Comparison of ENCODE assay signal across 10 cellular contexts in genomic region chr2:951224-952006, GRCh38. TPM values are rescaled to one million over a fixed set of nuclear protein-coding genes. Genes with fewer than 3 reads are reported as not detected.
A peak's percentile ranks its signal among the peaks of the same experiment; 100 is the strongest.
DNase-seq lines count a peak whose midpoint lies in the region; ATAC-seq and TF ChIP-seq lines count a peak whose summit lies in the region.
"Had no signal": no experiment of that assay in that cellular context is flagged by ENCODE, and none has a peak within 500 bp of the region (broad histone marks: within the 10 kb centered on the region; RNA-seq: fewer than 3 reads in every experiment).

No MANE protein-coding gene starts in this region.

- intact Hi-C loops in spleen (cut with DNase I; ENCODE audit: low total_unique reads): no loop called here

- H3K36me3 ChIP-seq in iPS-20b (ENCODE audit: insufficient read depth, low read depth, low read length) (no peaks in the 10 kb centered on the region), spleen (no peaks in the 10 kb centered on the region)
- H3K36me3 ChIP-seq: MG63 had no signal

- no peaks in the 10 kb centered on the region for H3K9me3 Mint-ChIP-seq in activated CD8-positive, alpha-beta T cell treated with anti-CD3 and anti-CD28 coated beads, Interleukin-2, amount 10 ng/mL, durations not matched to agents 7 days and 5 days (ENCODE audit: insufficient read depth)

- no peaks in the 10 kb centered on the region for H3K9me3 ChIP-seq in iPS-20b (ENCODE audit: insufficient read depth, low read depth, low read length)
- no peaks in the 10 kb centered on the region for H3K9me3 ChIP-seq in spleen
- H3K9me3 ChIP-seq: A549, MG63 had no signal

- no peaks in the 10 kb centered on the region for H3K36me3 Mint-ChIP-seq in activated CD8-positive, alpha-beta T cell treated with anti-CD3 and anti-CD28 coated beads, Interleukin-2, amount 10 ng/mL, durations not matched to agents 7 days and 5 days (ENCODE audit: low read depth)

- whole genome bisulfite sequencing in spleen, 5 donors: 13 to 24% (median 16%) methylated on average over 24 to 34 of the region's 34 CpGs

- H3K4me3 ChIP-seq in iPS-20b (ENCODE audit: low read length) (peak overlapping the region; percentile 75), spleen (peak overlapping the region; percentile 9 to 75 (median 49))

- peaks cover 18% of the 10 kb centered on the region for H3K4me1 Mint-ChIP-seq in activated CD8-positive, alpha-beta T cell treated with anti-CD3 and anti-CD28 coated beads, Interleukin-2, amount 10 ng/mL, durations not matched to agents 7 days and 5 days (ENCODE audit: low read depth)

- H3K27me3 ChIP-seq in iPS-20b (ENCODE audit: insufficient read depth, low read length) (peaks cover 53% of the 10 kb centered on the region), spleen (replicated peaks in 1 of 7) (peaks cover 4 to 75% (median 38%) of the 10 kb centered on the region in 7 donors)

- POLR2A ChIA-PET in activated CD8-positive, alpha-beta T cell treated with anti-CD3 and anti-CD28 coated beads, Interleukin-2, amount 10 ng/mL, durations not matched to agents 7 days and 5 days (lab: Charles Lee): interaction anchor here (0.6 to 1.1 kb wide), 3 partner anchors 9 to 67 kb away, joined by 3 to 4 read pairs (median 4); no protein-coding TSS in a partner anchor

- CTCF ChIA-PET in activated CD8-positive, alpha-beta T cell treated with anti-CD3 and anti-CD28 coated beads, Interleukin-2, amount 10 ng/mL, durations not matched to agents 7 days and 5 days (lab: Charles Lee): no interaction called here

- peak overlapping the region; percentile 70 for H3K4me3 Mint-ChIP-seq in activated CD8-positive, alpha-beta T cell treated with anti-CD3 and anti-CD28 coated beads, Interleukin-2, amount 10 ng/mL, durations not matched to agents 7 days and 5 days

- H3K27ac ChIP-seq in iPS-20b (ENCODE audit: low read length): no peak overlapping the region
- H3K27ac ChIP-seq in spleen: peak overlapping the region in 5 of 8 donors; percentile 26 to 67 (median 60)
- H3K27ac ChIP-seq: A549 had no signal

- H3K4me1 ChIP-seq in iPS-20b (ENCODE audit: insufficient read depth, low read length) (peaks cover 33% of the 10 kb centered on the region), spleen (peaks cover 3 to 56% (median 25%) of the 10 kb centered on the region in 6 donors)
- H3K4me1 ChIP-seq: A549 had no signal

- TF ChIP-seq CTCF in spleen (IDR thresholded peaks at IDR 0.05 in 8 of 11, conservative IDR thresholded peaks at IDR 0.05 in 3 of 11): no peak

- ATAC-seq in activated CD8-positive, alpha-beta T cell treated with anti-CD3 and anti-CD28 coated beads, Interleukin-2, amount 10 ng/mL, durations not matched to agents 7 days and 5 days: no peak

- no peak for TF ChIP-seq POLR2A in spleen (IDR thresholded peaks at IDR 0.05)

- H3K27ac Mint-ChIP-seq in activated CD8-positive, alpha-beta T cell treated with anti-CD3 and anti-CD28 coated beads, Interleukin-2, amount 10 ng/mL, durations not matched to agents 7 days and 5 days: no peak overlapping the region

- H3K9ac ChIP-seq in iPS-20b (ENCODE audit: low read depth, low read length): peak overlapping the region; percentile 67; the same call in 1 of the 2 replicates

- DNase-seq in NCI-H748 (lab: John Stamatoyannopoulos, UW; ENCODE audit: unreplicated experiment): peak; percentile 31
- DNase-seq in NCI-H748 treated with DMSO at 0.1 percent for 48 hours (lab: John Stamatoyannopoulos, UW): no peak
- no peak for DNase-seq in activated CD8-positive, alpha-beta T cell treated with anti-CD3 and anti-CD28 coated beads, Interleukin-2, amount 10 ng/mL, durations not matched to agents 7 days and 5 days
- peak; percentile 71 for DNase-seq in spleen
- no peak for DNase-seq in NCI-H526 (lab: John Stamatoyannopoulos, UW)
- DNase-seq in anterior cingulate cortex (lab: John Stamatoyannopoulos, UW): no peak
- no peak for DNase-seq in NCI-H2029 (lab: John Stamatoyannopoulos, UW)

- H3K27me3 Mint-ChIP-seq in activated CD8-positive, alpha-beta T cell treated with anti-CD3 and anti-CD28 coated beads, Interleukin-2, amount 10 ng/mL, durations not matched to agents 7 days and 5 days (ENCODE audit: low read depth): peaks cover 21% of the 10 kb centered on the region

RNA-seq across cellular contexts. Expression of gene SNTG2, which starts 0.8 kb away (rescaled TPM):
- 1 to 10 TPM; 1.6 to 2.5 TPM for total RNA-seq in activated CD8-positive, alpha-beta T cell treated with anti-CD3 and anti-CD28 coated beads, Interleukin-2, amount 10 ng/mL, durations not matched to agents 7 days and 5 days
- 10 to 100 TPM; 12.8 to 59.4 (median 21.6) TPM for total RNA-seq in spleen
- 10 to 100 TPM in 2 of 3 donors, 1 to 10 TPM in 1; 1.9 to 17.1 (median 12.7) TPM for polyA plus RNA-seq in spleen
- polyA plus RNA-seq: A549 had no signal

Comparison
In these comparisons a context has a peak if more than half of its experiments do, and no peak if none do; other contexts are left out.
1. DNase-seq: peak in NCI-H748 (single experiment) and spleen (single experiment); none in NCI-H748 treated with DMSO at 0.1 percent for 48 hours (single experiment), activated CD8-positive, alpha-beta T cell treated with anti-CD3 and anti-CD28 coated beads, Interleukin-2, amount 10 ng/mL, durations not matched to agents 7 days and 5 days (single experiment), NCI-H526 (0 of 2), anterior cingulate cortex (0 of 58) and NCI-H2029 (single experiment).